Comparison of ENCODE assay signal across 8 cellular contexts in the genomic region with DNA sequence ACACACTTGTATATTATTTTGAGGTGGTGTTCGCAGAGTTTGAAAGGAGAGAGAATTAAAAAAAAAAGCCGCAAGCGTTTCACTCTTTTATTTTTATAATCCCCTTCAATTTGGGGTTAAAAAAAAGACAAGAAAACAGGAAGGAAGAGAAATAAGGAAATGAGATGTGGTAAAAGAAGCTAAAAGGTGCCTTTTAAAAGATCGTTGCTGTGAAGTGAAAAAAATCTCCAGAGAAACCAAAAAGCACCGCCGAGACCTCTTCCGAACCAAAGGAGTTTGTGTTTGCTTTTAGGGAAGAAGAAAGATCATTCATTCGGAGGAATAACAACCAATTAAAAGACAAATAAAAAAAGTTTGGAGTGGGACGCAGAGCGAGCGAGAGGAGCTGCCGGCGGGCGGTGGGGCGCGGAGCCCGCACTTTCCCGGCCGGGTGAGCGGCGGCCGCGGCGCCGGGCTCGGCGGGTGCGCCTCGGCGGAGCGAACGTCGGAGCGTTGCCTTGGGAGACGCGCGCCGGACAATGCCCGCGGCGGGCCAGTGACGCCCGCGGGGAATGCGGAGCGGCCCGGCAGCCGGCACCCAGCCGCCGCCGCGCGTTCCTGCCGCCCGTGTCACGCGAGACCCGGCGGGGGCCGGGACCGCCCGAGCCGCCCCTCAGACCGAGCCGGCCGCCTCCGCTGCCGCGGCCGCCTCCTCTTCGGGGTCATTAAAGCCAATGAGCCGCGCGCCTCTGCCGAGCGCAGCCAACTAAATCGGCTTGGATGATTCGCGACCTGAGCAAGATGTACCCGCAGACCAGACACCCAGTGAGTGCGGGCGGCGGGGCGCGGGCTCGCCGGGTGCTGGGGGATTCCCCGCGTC. TPM values are rescaled to one million over a fixed set of nuclear protein-coding genes. Genes with fewer than 3 reads are reported as not detected.
DNase-seq lines count a peak whose midpoint lies in the region; ATAC-seq and TF ChIP-seq lines count a peak whose summit lies in the region.

No MANE protein-coding gene starts in this region.

- H3K9me3 ChIP-seq in OCI-LY1 (ENCODE audit: low read length) (0 out of 2 replicates have a peak, but pooled peaks cover 5% of the 10 kb centered on the region), right atrium auricular region (no peaks in the 10 kb centered on the region)

- intact Hi-C loops in posterior cingulate gyrus (cut with DNase I) = loop anchor here (5.0 kb wide), 1 partner anchor 95 kb away; no protein-coding TSS in a partner anchor

- peaks cover 4% of the 10 kb centered on the region; the same call in 1 of the 2 replicates for H3F3A ChIP-seq in OCI-LY1 (ENCODE audit: insufficient read depth, low read length)

- no peaks in the 10 kb centered on the region for H3K9me2 ChIP-seq in OCI-LY1 (ENCODE audit: low read depth, low read length)

- H3K27ac ChIP-seq in OCI-LY1 (ENCODE audit: low read depth, low read length, poor library complexity, severe bottlenecking) = peak overlapping the region; percentile 96
- peak overlapping the region; percentile 84 for H3K27ac ChIP-seq in adipose tissue (ENCODE audit: low read depth, low read length)
- H3K27ac ChIP-seq in right atrium auricular region = peak overlapping the region; percentile 96 to 97

- H3K27me3 ChIP-seq in OCI-LY1 (ENCODE audit: insufficient read depth, low read length) (no peaks in the 10 kb centered on the region; the same call in 1 of the 2 replicates), right atrium auricular region (no peaks in the 10 kb centered on the region)

- TF ChIP-seq CTCF in OCI-LY1 (IDR thresholded peaks at IDR 0.05; ENCODE audit: low read length) (no peak), right atrium auricular region (IDR thresholded peaks at IDR 0.05) (no peak)

- 0% methylated on average over 64 to 89 of the region's 89 CpGs for WGBS in adipose tissue, 3 donors

- H3K9ac ChIP-seq in OCI-LY1 (ENCODE audit: low read length) = peak overlapping the region; percentile 69

- H3K4me2 ChIP-seq in OCI-LY1 (ENCODE audit: low read length) = peak overlapping the region; percentile 70

- no peaks in the 10 kb centered on the region for H4K20me1 ChIP-seq in OCI-LY1 (ENCODE audit: insufficient read depth, low read length)

- H2AFZ ChIP-seq in OCI-LY1 (ENCODE audit: low read length) = no peak overlapping the region; the same call in 1 of the 2 replicates

- H3K36me3 ChIP-seq in OCI-LY1 (ENCODE audit: insufficient read depth, low read length) (peaks cover 12% of the 10 kb centered on the region), right atrium auricular region (no peaks in the 10 kb centered on the region)

- peaks cover 14% of the 10 kb centered on the region; the same call in 1 of the 2 replicates for H3K79me2 ChIP-seq in OCI-LY1 (ENCODE audit: insufficient read depth, low read length)

- DNase-seq in AG08396 (ENCODE audit: low spot score) (peak; percentile 81), right atrium auricular region (ENCODE audit: low spot score) (no peak), posterior cingulate gyrus (peak in 9 of 10 donors; percentile 14 to 89 (median 41))

- H3K4me3 ChIP-seq in OCI-LY1 (ENCODE audit: low read depth, low read length, poor library complexity, severe bottlenecking) (peak overlapping the region; percentile 92), right atrium auricular region (peak overlapping the region; percentile 98)

- ATAC-seq in GM18511 (IDR thresholded peaks at IDR 0.05; ENCODE audit: unreplicated experiment) = peak; percentile 1
- ATAC-seq in HG02938 (IDR thresholded peaks at IDR 0.05; ENCODE audit: unreplicated experiment) = no peak
- ATAC-seq in HG03565 (IDR thresholded peaks at IDR 0.05; ENCODE audit: unreplicated experiment) = no peak

- peaks cover 36% of the 10 kb centered on the region for H3K4me1 ChIP-seq in OCI-LY1 (ENCODE audit: insufficient read depth, low read length, severe bottlenecking)
- peaks cover 0 to 36% of the 10 kb centered on the region in 2 donors for H3K4me1 ChIP-seq in right atrium auricular region

RNA-seq across cellular contexts. Expression of a gene that starts 0.5 kb away (rescaled TPM):
- polyA plus RNA-seq in adipose tissue = 10 to 100 TPM in 1 of 3 donors, 1 to 10 TPM in 2; 3.9 to 11.1 (median 8.1) TPM
- 10 to 100 TPM; 18.9 to 26.1 TPM for total RNA-seq in right atrium auricular region
